ENCODE assay signal across 30 cellular contexts in genomic region chr2:73594241-73594640, GRCh38. TPM values are rescaled to one million over a fixed set of nuclear protein-coding genes. Genes with fewer than 3 reads are reported as not detected.
"Had no signal": no experiment of that assay in that cellular context is flagged by ENCODE, and none has a peak within 500 bp of the region (broad histone marks: within the 10 kb centered on the region; RNA-seq: fewer than 3 reads in every experiment).

No MANE protein-coding gene starts in this region.

- H3K4me1 Mint-ChIP-seq: activated naive CD8-positive, alpha-beta T cell treated with anti-CD3 and anti-CD28 coated beads for 36 hours; brain; immature natural killer cell; mesothelial cell of epicardium; neural progenitor cell; stimulated activated naive CD8-positive, alpha-beta T cell treated with anti-CD3 and anti-CD28 coated beads, Interleukin-15, amount 100 ng/mL, for 72 hours; WTC11 had no signal

- H3K9me3 Mint-ChIP-seq: immature natural killer cell, neural progenitor cell had no signal

- FAIRE-seq: TTC549 had no signal

- H2AFZ ChIP-seq: hepatocyte, neural progenitor cell had no signal

- ATAC-seq: left ventricle myocardium superior; naive thymus-derived CD8-positive, alpha-beta T cell; stimulated activated naive CD8-positive, alpha-beta T cell treated with anti-CD3 and anti-CD28 coated beads, Interleukin-15, amount 100 ng/mL, for 72 hours; T-cell; WTC11 had no signal

- H3K36me3 ChIP-seq: neural progenitor cell had no signal

- DNase-seq: activated CD4-positive, alpha-beta T cell treated with anti-CD3 and anti-CD28 coated beads, Interleukin-2, amount 50 U/mL, for 4 hours; activated CD8-positive, alpha-beta memory T cell treated with anti-CD3 and anti-CD28 coated beads, Interleukin-2, amount 50 U/mL, for 48 hours; activated naive CD4-positive, alpha-beta T cell treated with Interleukin-2 at 50 U/mL for 16 hours; activated naive CD8-positive, alpha-beta T cell treated with anti-CD3 and anti-CD28 coated beads for 36 hours; activated T-cell treated with anti-CD3 and anti-CD28 coated beads, Interleukin-2, amount 50 U/mL, for 48 hours; amniotic stem cell; effector memory CD4-positive, alpha-beta T cell; immature natural killer cell; left ventricle myocardium superior; mammary epithelial cell; naive thymus-derived CD8-positive, alpha-beta T cell; retina; stimulated activated CD4-positive, alpha-beta T cell treated with anti-CD3 and anti-CD28 coated beads, Interleukin-1b, Interleukin-23, amount 100 ng/mL, for 48 hours; stimulated activated naive CD8-positive, alpha-beta T cell treated with anti-CD3 and anti-CD28 coated beads, Interleukin-15, amount 100 ng/mL, for 72 hours; T-cell; tibial artery had no signal

- H3K4me2 ChIP-seq: hepatocyte, neural progenitor cell had no signal

- H3K4me3 Mint-ChIP-seq: activated naive CD8-positive, alpha-beta T cell treated with anti-CD3 and anti-CD28 coated beads for 36 hours; brain; immature natural killer cell; mesothelial cell of epicardium; naive thymus-derived CD8-positive, alpha-beta T cell; neural progenitor cell; stimulated activated naive CD8-positive, alpha-beta T cell treated with anti-CD3 and anti-CD28 coated beads, Interleukin-15, amount 100 ng/mL, for 72 hours; T-cell; WTC11 had no signal

- H3K27ac Mint-ChIP-seq: activated naive CD8-positive, alpha-beta T cell treated with anti-CD3 and anti-CD28 coated beads for 36 hours; brain; immature natural killer cell; mesothelial cell of epicardium; naive thymus-derived CD8-positive, alpha-beta T cell; neural progenitor cell; T-cell; WTC11 had no signal

- H3K9ac ChIP-seq: neural progenitor cell had no signal

- H3K9me3 ChIP-seq: tibial artery had no signal

- H3K27me3 ChIP-seq: hepatocyte, neural progenitor cell, tibial artery had no signal

- H3K4me3 ChIP-seq: hepatocyte, neural progenitor cell, tibial artery had no signal

- H3K79me2 ChIP-seq: hepatocyte had no signal

- H3K4me1 ChIP-seq: neural progenitor cell had no signal

- H3K27ac ChIP-seq: hepatocyte, neural progenitor cell, tibial artery had no signal

RNA-seq across cellular contexts. Expression of gene NAT8, which starts 48.0 kb away (rescaled TPM):
- total RNA-seq: activated CD8-positive, alpha-beta memory T cell treated with anti-CD3 and anti-CD28 coated beads for 36 hours; activated naive CD8-positive, alpha-beta T cell treated with anti-CD3 and anti-CD28 coated beads for 36 hours; cardiac septum; dermis microvascular lymphatic vessel endothelial cell; left ventricle myocardium superior; mammary epithelial cell; mesothelial cell of epicardium; naive thymus-derived CD8-positive, alpha-beta T cell; omental fat pad; posterior vena cava; skeletal muscle tissue; T-cell; ureter; WTC11 had no signal
- polyA plus RNA-seq: esophagus; immature natural killer cell; mammary epithelial cell; naive thymus-derived CD8-positive, alpha-beta T cell had no signal
